1 cellular context compared by ENCODE assay signal in the genomic region with DNA sequence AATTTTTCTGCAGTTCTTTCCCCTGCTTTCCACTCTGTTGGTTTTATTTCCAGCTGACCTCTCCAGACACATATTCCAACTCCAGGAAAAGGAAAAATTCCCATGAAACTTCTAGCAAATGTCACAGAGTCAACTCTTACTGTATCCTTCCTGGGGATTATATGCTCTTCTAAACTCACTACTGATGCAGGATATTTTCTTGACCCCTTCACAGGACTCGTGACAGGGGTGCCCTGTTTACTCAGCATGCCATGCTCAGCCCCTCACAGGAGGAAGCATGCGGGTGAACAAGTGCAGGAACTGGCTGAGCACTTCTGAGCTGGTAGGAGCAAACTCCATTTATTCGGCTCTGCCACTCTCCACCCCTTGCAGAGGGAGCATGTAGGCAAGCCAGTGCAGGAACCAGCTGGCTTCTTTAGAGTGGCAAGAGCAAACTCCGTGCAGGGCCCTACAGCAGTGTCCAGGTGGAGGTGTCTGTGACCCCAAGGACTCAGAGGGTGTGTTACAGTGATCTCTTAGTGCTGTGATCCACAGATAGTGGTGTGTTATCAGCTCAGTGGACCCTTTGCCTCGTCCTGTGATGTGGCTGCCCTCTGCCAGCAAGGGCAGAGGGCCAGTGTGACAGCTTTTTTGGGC.
TF ChIP-seq lines count a peak whose summit lies in the region.

No MANE protein-coding gene starts in this region.

TF ChIP-seq in GM12878, 131 proteins besides CTCF, POLR2A, EP300 and RAD21:
- TF ChIP-seq, protein P1, sequence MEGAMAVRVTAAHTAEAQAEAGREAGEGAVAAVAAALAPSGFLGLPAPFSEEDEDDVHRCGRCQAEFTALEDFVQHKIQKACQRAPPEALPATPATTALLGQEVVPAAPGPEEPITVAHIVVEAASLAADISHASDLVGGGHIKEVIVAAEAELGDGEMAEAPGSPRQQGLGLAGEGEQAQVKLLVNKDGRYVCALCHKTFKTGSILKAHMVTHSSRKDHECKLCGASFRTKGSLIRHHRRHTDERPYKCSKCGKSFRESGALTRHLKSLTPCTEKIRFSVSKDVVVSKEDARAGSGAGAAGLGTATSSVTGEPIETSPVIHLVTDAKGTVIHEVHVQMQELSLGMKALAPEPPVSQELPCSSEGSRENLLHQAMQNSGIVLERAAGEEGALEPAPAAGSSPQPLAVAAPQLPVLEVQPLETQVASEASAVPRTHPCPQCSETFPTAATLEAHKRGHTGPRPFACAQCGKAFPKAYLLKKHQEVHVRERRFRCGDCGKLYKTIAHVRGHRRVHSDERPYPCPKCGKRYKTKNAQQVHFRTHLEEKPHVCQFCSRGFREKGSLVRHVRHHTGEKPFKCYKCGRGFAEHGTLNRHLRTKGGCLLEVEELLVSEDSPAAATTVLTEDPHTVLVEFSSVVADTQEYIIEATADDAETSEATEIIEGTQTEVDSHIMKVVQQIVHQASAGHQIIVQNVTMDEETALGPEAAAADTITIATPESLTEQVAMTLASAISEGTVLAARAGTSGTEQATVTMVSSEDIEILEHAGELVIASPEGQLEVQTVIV (IDR thresholded peaks at IDR 0.05; ENCODE audit: borderline replicate concordance, partially characterized antibody), result no peak
- TF ChIP-seq, protein P2, sequence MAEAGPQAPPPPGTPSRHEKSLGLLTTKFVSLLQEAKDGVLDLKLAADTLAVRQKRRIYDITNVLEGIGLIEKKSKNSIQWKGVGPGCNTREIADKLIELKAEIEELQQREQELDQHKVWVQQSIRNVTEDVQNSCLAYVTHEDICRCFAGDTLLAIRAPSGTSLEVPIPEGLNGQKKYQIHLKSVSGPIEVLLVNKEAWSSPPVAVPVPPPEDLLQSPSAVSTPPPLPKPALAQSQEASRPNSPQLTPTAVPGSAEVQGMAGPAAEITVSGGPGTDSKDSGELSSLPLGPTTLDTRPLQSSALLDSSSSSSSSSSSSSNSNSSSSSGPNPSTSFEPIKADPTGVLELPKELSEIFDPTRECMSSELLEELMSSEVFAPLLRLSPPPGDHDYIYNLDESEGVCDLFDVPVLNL (IDR thresholded peaks at IDR 0.05; ENCODE audit: low read depth, low read length), result no peak
- TF ChIP-seq SUPT20H (IDR thresholded peaks at IDR 0.05; ENCODE audit: borderline replicate concordance, control insufficient read depth, low read depth, low read length) (no peak), SREBF1 (IDR thresholded peaks at IDR 0.05; ENCODE audit: low read length) (no peak), MTA3 (IDR thresholded peaks at IDR 0.05; ENCODE audit: borderline replicate concordance, low read length) (no peak), FOXM1 (IDR thresholded peaks at IDR 0.05; ENCODE audit: low read depth, low read length) (no peak)
- TF ChIP-seq, protein P3, sequence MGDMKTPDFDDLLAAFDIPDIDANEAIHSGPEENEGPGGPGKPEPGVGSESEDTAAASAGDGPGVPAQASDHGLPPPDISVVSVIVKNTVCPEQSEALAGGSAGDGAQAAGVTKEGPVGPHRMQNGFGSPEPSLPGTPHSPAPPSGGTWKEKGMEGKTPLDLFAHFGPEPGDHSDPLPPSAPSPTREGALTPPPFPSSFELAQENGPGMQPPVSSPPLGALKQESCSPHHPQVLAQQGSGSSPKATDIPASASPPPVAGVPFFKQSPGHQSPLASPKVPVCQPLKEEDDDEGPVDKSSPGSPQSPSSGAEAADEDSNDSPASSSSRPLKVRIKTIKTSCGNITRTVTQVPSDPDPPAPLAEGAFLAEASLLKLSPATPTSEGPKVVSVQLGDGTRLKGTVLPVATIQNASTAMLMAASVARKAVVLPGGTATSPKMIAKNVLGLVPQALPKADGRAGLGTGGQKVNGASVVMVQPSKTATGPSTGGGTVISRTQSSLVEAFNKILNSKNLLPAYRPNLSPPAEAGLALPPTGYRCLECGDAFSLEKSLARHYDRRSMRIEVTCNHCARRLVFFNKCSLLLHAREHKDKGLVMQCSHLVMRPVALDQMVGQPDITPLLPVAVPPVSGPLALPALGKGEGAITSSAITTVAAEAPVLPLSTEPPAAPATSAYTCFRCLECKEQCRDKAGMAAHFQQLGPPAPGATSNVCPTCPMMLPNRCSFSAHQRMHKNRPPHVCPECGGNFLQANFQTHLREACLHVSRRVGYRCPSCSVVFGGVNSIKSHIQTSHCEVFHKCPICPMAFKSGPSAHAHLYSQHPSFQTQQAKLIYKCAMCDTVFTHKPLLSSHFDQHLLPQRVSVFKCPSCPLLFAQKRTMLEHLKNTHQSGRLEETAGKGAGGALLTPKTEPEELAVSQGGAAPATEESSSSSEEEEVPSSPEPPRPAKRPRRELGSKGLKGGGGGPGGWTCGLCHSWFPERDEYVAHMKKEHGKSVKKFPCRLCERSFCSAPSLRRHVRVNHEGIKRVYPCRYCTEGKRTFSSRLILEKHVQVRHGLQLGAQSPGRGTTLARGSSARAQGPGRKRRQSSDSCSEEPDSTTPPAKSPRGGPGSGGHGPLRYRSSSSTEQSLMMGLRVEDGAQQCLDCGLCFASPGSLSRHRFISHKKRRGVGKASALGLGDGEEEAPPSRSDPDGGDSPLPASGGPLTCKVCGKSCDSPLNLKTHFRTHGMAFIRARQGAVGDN (IDR thresholded peaks at IDR 0.05), result no peak
